In the genomic region with DNA sequence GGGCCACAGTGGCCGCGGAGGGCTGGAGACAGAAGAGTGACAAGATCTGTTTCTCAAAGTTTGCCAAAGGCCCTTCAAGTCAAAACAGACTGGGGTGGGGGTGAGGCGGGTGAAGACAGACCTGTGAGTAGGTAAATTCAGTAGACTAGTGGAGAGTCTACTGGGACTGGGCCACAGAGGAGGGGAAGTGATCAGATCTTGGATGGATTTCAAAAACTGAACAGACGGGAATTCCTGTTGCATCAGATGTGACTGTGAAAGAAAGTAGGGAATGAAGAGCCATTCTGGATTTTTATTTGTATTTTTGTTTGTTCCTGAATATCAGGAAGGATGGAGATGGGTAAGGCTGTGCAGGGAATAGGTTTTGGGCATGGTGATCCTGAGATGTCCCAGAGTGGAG, we compare ENCODE assay signal across 5 cellular contexts. TPM values are rescaled to one million over a fixed set of nuclear protein-coding genes. Genes with fewer than 3 reads are reported as not detected.
DNase-seq lines count a peak whose midpoint lies in the region; ATAC-seq, FAIRE-seq and TF ChIP-seq lines count a peak whose summit lies in the region.
"Not testable (repeated sequence)": the region's sequence is repeated elsewhere in the genome, so short reads cannot be mapped to it uniquely, and the experiment has no call there.

No MANE protein-coding gene starts in this region.

- H3K4me3 ChIP-seq in PC-3 (ENCODE audit: low read length) (peak overlapping the region; percentile 74), foreskin fibroblast (ENCODE audit: low read depth in 1 of 2, low read length in 2 of 2) (peak overlapping the region; percentile 46 to 47)

- H3K4me1 Mint-ChIP-seq in naive thymus-derived CD8-positive, alpha-beta T cell: peaks cover 20 to 35% (median 32%) of the 10 kb centered on the region in 4 donors

- H3K9me2 ChIP-seq in PC-3 (replicated peaks; ENCODE audit: low read length): not testable (repeated sequence)

- H3K9me3 ChIP-seq in PC-3 (ENCODE audit: low read length): not testable (repeated sequence)

- peaks cover 0 to 80% (median 56%) of the 10 kb centered on the region in 9 donors for H3K9me3 Mint-ChIP-seq in naive thymus-derived CD8-positive, alpha-beta T cell

- TF ChIP-seq CTCF in PC-3 (conservative IDR thresholded peaks at IDR 0.05; ENCODE audit: low read depth, low read length); foreskin fibroblast (IDR thresholded peaks at IDR 0.05; ENCODE audit: low read depth, low read length): not testable (repeated sequence)

- H3K4me3 Mint-ChIP-seq in naive thymus-derived CD8-positive, alpha-beta T cell: peak overlapping the region; percentile 46 to 88 (median 83)

- H3K27ac ChIP-seq in PC-3 (ENCODE audit: low read length): not testable (repeated sequence)

- peak overlapping the region; percentile 71 to 95 (median 85) for H3K27ac Mint-ChIP-seq in naive thymus-derived CD8-positive, alpha-beta T cell

- not testable (repeated sequence) for H3K27me3 ChIP-seq in PC-3 (ENCODE audit: low read length)

- H3K79me2 ChIP-seq in PC-3 (ENCODE audit: low read length): peaks cover 28% of the 10 kb centered on the region

- peak overlapping the region; percentile 82 for H3K4me2 ChIP-seq in PC-3 (ENCODE audit: low read length)

- intact Hi-C loops in PC-3 (cut with micrococcal nuclease): not testable (repeated sequence)

- peak; percentile 82 for FAIRE-seq in GM18507 (lab: Jason Lieb, UNC)

- peak; percentile 10 for ATAC-seq in PC-3
- not testable (repeated sequence) for ATAC-seq in naive thymus-derived CD8-positive, alpha-beta T cell

- DNase-seq in GM18507 (ENCODE audit: extremely low spot score, insufficient read length, low read depth); naive thymus-derived CD8-positive, alpha-beta T cell: not testable (repeated sequence)
- DNase-seq in PC-3: peak; percentile 44
- peak; percentile 36 for DNase-seq in amniotic epithelial cell (ENCODE audit: low read depth)
- DNase-seq in foreskin fibroblast: peak; percentile 26 to 69

- BruUV-seq in PC-3 (replicated peaks; lab: Mats Ljungman, UMichigan): TSS peak; percentile 48

- CTCF ChIA-PET in PC-3 (lab: Charles Lee): not testable (repeated sequence)

- not testable (repeated sequence) for H3K27me3 Mint-ChIP-seq in naive thymus-derived CD8-positive, alpha-beta T cell

- H4K20me1 ChIP-seq in PC-3 (ENCODE audit: low read length): not testable (repeated sequence)

- H3F3A ChIP-seq in PC-3 (ENCODE audit: low read length, unreplicated experiment): not testable (repeated sequence)

- POLR2A ChIA-PET in PC-3 (lab: Charles Lee; ENCODE audit: unreplicated experiment): not testable (repeated sequence)
- POLR2A ChIA-PET in naive thymus-derived CD8-positive, alpha-beta T cell (lab: Charles Lee): interaction anchor here (0.6 to 1.0 kb wide), 6 partner anchors 13 to 219 kb away, joined by 3 to 7 read pairs (median 4); a partner anchor contains a TSS

- H3K4me1 ChIP-seq in PC-3 (ENCODE audit: insufficient read depth, low read length): not testable (repeated sequence)

- peaks cover 42% of the 10 kb centered on the region for H3K36me3 ChIP-seq in PC-3 (ENCODE audit: low read depth, low read length)

- H2AFZ ChIP-seq in PC-3 (ENCODE audit: low read length): not testable (repeated sequence)

- H3K36me3 Mint-ChIP-seq in naive thymus-derived CD8-positive, alpha-beta T cell: peaks cover 43 to 56% (median 55%) of the 10 kb centered on the region in 3 donors

- peak overlapping the region; percentile 78; the same call in 1 of the 2 replicates for H3K9ac ChIP-seq in PC-3 (ENCODE audit: low read length)

RNA-seq across cellular contexts. Expression of a gene that starts 0.7 kb away (rescaled TPM):
- 9.0 and 21.1 TPM in 2 replicates for total RNA-seq in PC-3 (2014; rRNA removed)
- total RNA-seq in naive thymus-derived CD8-positive, alpha-beta T cell: 10 to 100 TPM; 25.2 to 30.9 TPM
- 10 to 100 TPM in 1 of 3 donors, 1 to 10 TPM in 2; 8.7 to 18.6 (median 8.9) TPM for polyA plus RNA-seq in naive thymus-derived CD8-positive, alpha-beta T cell

RNA-seq across cellular contexts. Expression of a gene that starts 12.8 kb away (rescaled TPM):
- 16.5 and 22.3 TPM in 2 replicates for total RNA-seq in PC-3 (2014; rRNA removed)
- 10 to 100 TPM; 29.2 to 31.2 TPM for total RNA-seq in naive thymus-derived CD8-positive, alpha-beta T cell
- 10 to 100 TPM in 1 of 3 donors, 1 to 10 TPM in 2; 5.6 to 12.3 (median 5.8) TPM for polyA plus RNA-seq in naive thymus-derived CD8-positive, alpha-beta T cell

RNA-seq across cellular contexts. Expression of a gene that starts 23.0 kb away (rescaled TPM):
- 12.5 and 14.1 TPM in 2 replicates for total RNA-seq in PC-3 (2014; rRNA removed)
- 10 to 100 TPM; 20.9 to 23.8 TPM for total RNA-seq in naive thymus-derived CD8-positive, alpha-beta T cell
- polyA plus RNA-seq in naive thymus-derived CD8-positive, alpha-beta T cell: 1 to 10 TPM; 2.6 to 3.4 (median 2.9) TPM

RNA-seq across cellular contexts. Expression of a gene that starts 26.8 kb away (rescaled TPM):
- total RNA-seq in PC-3 (2014; rRNA removed): 4.3 and 5.0 TPM in 2 replicates
- total RNA-seq in naive thymus-derived CD8-positive, alpha-beta T cell: 10 to 100 TPM; 24.7 to 25.5 TPM
- polyA plus RNA-seq in naive thymus-derived CD8-positive, alpha-beta T cell: 1 to 10 TPM; 6.3 to 9.1 (median 8.6) TPM

RNA-seq across cellular contexts. Expression of a gene that starts 43.5 kb away (rescaled TPM):
- total RNA-seq in PC-3 (2014; rRNA removed): 0.18 TPM in 1 of 2 replicates, not detected in the other
- 1 to 10 TPM; 1.4 to 2.2 TPM for total RNA-seq in naive thymus-derived CD8-positive, alpha-beta T cell
- under 1 TPM; 0.17 to 0.32 (median 0.20) TPM for polyA plus RNA-seq in naive thymus-derived CD8-positive, alpha-beta T cell
